In genomic region chr2:241049739-241050623, GRCh38 we compare ENCODE assay signal across 17 cellular contexts. TPM values are rescaled to one million over a fixed set of nuclear protein-coding genes. Genes with fewer than 3 reads are reported as not detected.
A peak's percentile ranks its signal among the peaks of the same experiment; 100 is the strongest.
DNase-seq lines count a peak whose midpoint lies in the region; ATAC-seq, FAIRE-seq and TF ChIP-seq lines count a peak whose summit lies in the region.
"Had no signal": no experiment of that assay in that cellular context is flagged by ENCODE, and none has a peak within 500 bp of the region (broad histone marks: within the 10 kb centered on the region; RNA-seq: fewer than 3 reads in every experiment).

No MANE protein-coding gene starts in this region.

- H3K14ac ChIP-seq in H1 (ENCODE audit: insufficient read length) = no peak overlapping the region

- H3K4me1 Mint-ChIP-seq in activated naive CD4-positive, alpha-beta T cell treated with anti-CD3 and anti-CD28 coated beads for 36 hours (ENCODE audit: low read depth) = no peaks in the 10 kb centered on the region
- no peaks in the 10 kb centered on the region for H3K4me1 Mint-ChIP-seq in type B pancreatic cell (ENCODE audit: unreplicated experiment)
- H3K4me1 Mint-ChIP-seq in activated T-cell treated with anti-CD3 and anti-CD28 coated beads, Interleukin-2, amount 50 U/mL, for 4 hours (ENCODE audit: low read depth) = no peaks in the 10 kb centered on the region

- no peaks in the 10 kb centered on the region for H3K79me1 ChIP-seq in H1 (ENCODE audit: low read depth, low read length)

- no peak for ATAC-seq in activated T-cell treated with anti-CD3 and anti-CD28 coated beads, Interleukin-2, amount 50 U/mL, for 4 hours
- ATAC-seq: left lung had no signal

- H2BK5ac ChIP-seq in H1 (ENCODE audit: low read depth, low read length) = no peak overlapping the region

- no peak overlapping the region for H3K27ac Mint-ChIP-seq in activated naive CD4-positive, alpha-beta T cell treated with anti-CD3 and anti-CD28 coated beads for 36 hours
- no peak overlapping the region for H3K27ac Mint-ChIP-seq in type B pancreatic cell
- H3K27ac Mint-ChIP-seq: T-helper 2 cell treated with Interferon-gamma antibody and Interleukin-4, amounts not matched to agents 5 μg/mL and 100 μg/mL, for 36 hours had no signal

- H3K23me2 ChIP-seq in H1 (ENCODE audit: low read depth, low read length) = no peaks in the 10 kb centered on the region

- no peak overlapping the region for H3K4me3 ChIP-seq in H1 (ENCODE audit: extremely low read depth in 1 of 4, insufficient read depth in 2 of 4, low read depth in 3 of 4, low read length in 4 of 4)
- no peak overlapping the region for H3K4me3 ChIP-seq in lower leg skin (ENCODE audit: low read depth, poor library complexity, severe bottlenecking)
- H3K4me3 ChIP-seq: breast epithelium, left lung had no signal

- no peaks in the 10 kb centered on the region for H3K27me3 Mint-ChIP-seq in activated naive CD4-positive, alpha-beta T cell treated with anti-CD3 and anti-CD28 coated beads for 36 hours (ENCODE audit: low read depth)
- H3K27me3 Mint-ChIP-seq in type B pancreatic cell = peaks cover 9% of the 10 kb centered on the region
- H3K27me3 Mint-ChIP-seq in activated T-cell treated with anti-CD3 and anti-CD28 coated beads, Interleukin-2, amount 50 U/mL, for 4 hours (ENCODE audit: low read depth) = no peaks in the 10 kb centered on the region

- H2BK15ac ChIP-seq in H1 (ENCODE audit: low read length) = no peak overlapping the region

- no peak overlapping the region for H2BK20ac ChIP-seq in H1 (ENCODE audit: low read length)

- no peak overlapping the region for H4K5ac ChIP-seq in H1 (ENCODE audit: insufficient read length, low read depth, low read length)

- H3K9me3 Mint-ChIP-seq in activated naive CD4-positive, alpha-beta T cell treated with anti-CD3 and anti-CD28 coated beads for 36 hours = no peaks in the 10 kb centered on the region
- H3K9me3 Mint-ChIP-seq in type B pancreatic cell = no peaks in the 10 kb centered on the region
- peaks cover 3% of the 10 kb centered on the region for H3K9me3 Mint-ChIP-seq in activated T-cell treated with anti-CD3 and anti-CD28 coated beads, Interleukin-2, amount 50 U/mL, for 4 hours
- H3K9me3 Mint-ChIP-seq: T-helper 2 cell treated with Interferon-gamma antibody and Interleukin-4, amounts not matched to agents 5 μg/mL and 100 μg/mL, for 36 hours had no signal

- no peak overlapping the region for H3K4me2 ChIP-seq in H1 (ENCODE audit: insufficient read depth in 1 of 2, low read depth in 2 of 2, low read length in 2 of 2)

- no peak overlapping the region for H3K56ac ChIP-seq in H1 (replicated peaks; ENCODE audit: insufficient read length, low read depth, low read length)

- H2AFZ ChIP-seq in H1 (ENCODE audit: low read length) = no peak overlapping the region

- no peak overlapping the region for H3K9ac ChIP-seq in H1 (replicated peaks in 1 of 4; ENCODE audit: extremely low read depth in 1 of 4, low read depth in 3 of 4, low read length in 3 of 4)

- H3K4me3 Mint-ChIP-seq in activated naive CD4-positive, alpha-beta T cell treated with anti-CD3 and anti-CD28 coated beads for 36 hours = no peak overlapping the region
- no peak overlapping the region for H3K4me3 Mint-ChIP-seq in type B pancreatic cell
- H3K4me3 Mint-ChIP-seq in activated T-cell treated with anti-CD3 and anti-CD28 coated beads, Interleukin-2, amount 50 U/mL, for 4 hours = no peak overlapping the region
- H3K4me3 Mint-ChIP-seq: T-helper 2 cell treated with Interferon-gamma antibody and Interleukin-4, amounts not matched to agents 5 μg/mL and 100 μg/mL, for 36 hours had no signal

- no peak overlapping the region for H2AK5ac ChIP-seq in H1 (ENCODE audit: low read depth, low read length)

- H4K8ac ChIP-seq in H1 (ENCODE audit: extremely low read depth, insufficient read depth, low read length) = no peak overlapping the region

- no peak overlapping the region for H3K4ac ChIP-seq in H1 (replicated peaks; ENCODE audit: insufficient read length, low read depth, low read length)

- DNase-seq in activated naive CD4-positive, alpha-beta T cell treated with Interleukin-2 at 50 U/mL for 16 hours = peak; percentile 1
- DNase-seq in activated naive CD4-positive, alpha-beta T cell treated with anti-CD3 and anti-CD28 coated beads for 36 hours = no peak
- DNase-seq in H1 (ENCODE audit: low read depth in 1 of 2, low spot score in 2 of 2) = peak in 1 of 2 experiments; percentile 86
- peak; percentile 8 to 78 for DNase-seq in lower leg skin (ENCODE audit: low spot score in 2 of 2)
- DNase-seq in type B pancreatic cell (ENCODE audit: extremely low spot score, unreplicated experiment) = peak; percentile 76
- no peak for DNase-seq in NCI-H748 treated with DMSO at 0.1 percent for 48 hours (lab: John Stamatoyannopoulos, UW)
- DNase-seq in SK-N-DZ (ENCODE audit: low spot score) = no peak
- no peak for DNase-seq in activated T-cell treated with anti-CD3 and anti-CD28 coated beads, Interleukin-2, amount 50 U/mL, for 4 hours
- DNase-seq: activated gamma-delta T cell treated with Interleukin-2 at 50 U/mL for 16 hours, NCI-H187 treated with DMSO at 0.1 percent for 48 hours, RPMI8226 had no signal

- H3K27me3 ChIP-seq in H1 (replicated peaks in 1 of 4; ENCODE audit: control insufficient read depth in 3 of 4, extremely low read depth in 1 of 4, insufficient read depth in 3 of 4, low read length in 3 of 4) = no peaks in the 10 kb centered on the region
- H3K27me3 ChIP-seq: breast epithelium, left lung had no signal

- H3K79me2 ChIP-seq in H1 (ENCODE audit: control insufficient read depth in 1 of 2, insufficient read depth in 2 of 2, low read length in 2 of 2) = no peaks in the 10 kb centered on the region

- TF ChIP-seq POLR2A in H1 (IDR thresholded peaks at IDR 0.05; ENCODE audit: control extremely low read depth in 1 of 2, low read depth in 2 of 2, low read length in 2 of 2) (no peak), lower leg skin (IDR thresholded peaks at IDR 0.05) (no peak)

- no peak overlapping the region for H4K91ac ChIP-seq in H1 (replicated peaks; ENCODE audit: insufficient read length, low read length)

- H3K36me3 ChIP-seq in H1 (ENCODE audit: control insufficient read depth in 2 of 4, insufficient read depth in 4 of 4, low read length in 3 of 4) = no peaks in the 10 kb centered on the region
- H3K36me3 ChIP-seq: breast epithelium had no signal

- no peak for FAIRE-seq in H1 (lab: Jason Lieb, UNC)
- FAIRE-seq: endometrium, H54 had no signal

- POLR2A ChIA-PET in H1 (lab: Charles Lee; ENCODE audit: partially characterized antibody) = no interaction called here

- no peak for TF ChIP-seq EP300 in H1 (IDR thresholded peaks at IDR 0.05; ENCODE audit: borderline replicate concordance in 1 of 2, low read depth in 2 of 2, low read length in 2 of 2)

- 0 out of 4 replicates have a peak, but pooled peaks of 1 of the 2 experiments have one; percentile 13 for TF ChIP-seq RAD21 in H1 (IDR thresholded peaks at IDR 0.05 in 1 of 2, conservative IDR thresholded peaks at IDR 0.05 in 1 of 2; ENCODE audit: low read depth in 2 of 2, low read length in 2 of 2)

- H4K20me1 ChIP-seq in H1 (replicated peaks in 1 of 2; ENCODE audit: control insufficient read depth in 1 of 2, insufficient read depth in 2 of 2, low read length in 2 of 2) = peaks cover 1 to 9% of the 10 kb centered on the region in 2 experiments

- H3K4me1 ChIP-seq in H1 (replicated peaks in 1 of 4; ENCODE audit: control insufficient read depth in 3 of 4, insufficient read depth in 4 of 4, low read length in 3 of 4) = no peaks in the 10 kb centered on the region
- H3K4me1 ChIP-seq: breast epithelium, Caco-2, left lung had no signal

- CTCF ChIA-PET in activated naive CD4-positive, alpha-beta T cell treated with anti-CD3 and anti-CD28 coated beads for 36 hours (lab: Charles Lee) = interaction anchor here (0.5 to 1.4 kb wide), 2 partner anchors 28 to 658 kb away, joined by 3 to 7 read pairs; no protein-coding TSS in a partner anchor
- CTCF ChIA-PET in H1 (lab: Charles Lee; ENCODE audit: partially characterized antibody) = interaction anchor here (1.2 to 1.9 kb wide), 4 partner anchors 66 to 209 kb away, joined by 3 to 5 read pairs (median 3); no protein-coding TSS in a partner anchor

- no peak overlapping the region for H3K27ac ChIP-seq in H1 (ENCODE audit: low read depth, low read length)
- H3K27ac ChIP-seq: breast epithelium, left lung had no signal

- no peak overlapping the region for H3K18ac ChIP-seq in H1 (ENCODE audit: extremely low read depth, low read length)

- intact Hi-C loops in activated naive CD4-positive, alpha-beta T cell treated with anti-CD3 and anti-CD28 coated beads for 36 hours (cut with micrococcal nuclease) = no loop called here
- intact Hi-C loops in lower leg skin (cut with DNase I; ENCODE audit: low total_unique reads) = no loop called here

- H2BK12ac ChIP-seq in H1 (ENCODE audit: low read depth, low read length) = no peak overlapping the region

- TF ChIP-seq CTCF in H1 (IDR thresholded peaks at IDR 0.05; ENCODE audit: control extremely low read depth in 1 of 3, insufficient read depth in 1 of 3, low read depth in 1 of 3, low read length in 3 of 3) (no peak), lower leg skin (IDR thresholded peaks at IDR 0.05) (no peak), type B pancreatic cell (conservative IDR thresholded peaks at IDR 0.05) (no peak)

- no peak overlapping the region for H2BK120ac ChIP-seq in H1 (replicated peaks; ENCODE audit: low read depth, low read length)

- no peak overlapping the region for H3K23ac ChIP-seq in H1 (ENCODE audit: insufficient read length)

- WGBS in H1 (ENCODE audit: extremely low coverage in 1 of 2, insufficient coverage in 1 of 2, insufficient read length in 1 of 2, insufficient replicate concordance in 2 of 2, low coverage in 1 of 2, low lambda C conversion rate in 2 of 2, missing lambda C conversion rate in 1 of 2), 2 experiments = 43% methylated on average over 20 of the region's 38 CpGs; no CpG with 5 or more reads in 1 of the 2 experiments
- 72 to 75% methylated on average over 36 to 38 of the region's 38 CpGs for WGBS in lower leg skin, 2 donors

- no peaks in the 10 kb centered on the region for H3K9me3 ChIP-seq in H1 (ENCODE audit: insufficient read depth in 2 of 2, low read depth in 1 of 2, low read length in 1 of 2)
- H3K9me3 ChIP-seq: breast epithelium, Caco-2, left lung had no signal

- H3K36me3 Mint-ChIP-seq in activated naive CD4-positive, alpha-beta T cell treated with anti-CD3 and anti-CD28 coated beads for 36 hours (ENCODE audit: low read depth) = peaks cover 4% of the 10 kb centered on the region
- peaks cover 11% of the 10 kb centered on the region for H3K36me3 Mint-ChIP-seq in type B pancreatic cell
- H3K36me3 Mint-ChIP-seq in activated T-cell treated with anti-CD3 and anti-CD28 coated beads, Interleukin-2, amount 50 U/mL, for 4 hours (ENCODE audit: insufficient read depth) = peaks cover 2% of the 10 kb centered on the region

RNA-seq across cellular contexts. Expression of gene SNED1, which starts 51.6 kb away (rescaled TPM):
- total RNA-seq in activated naive CD4-positive, alpha-beta T cell treated with anti-CD3 and anti-CD28 coated beads for 36 hours = under 1 TPM; 0.35 to 0.60 TPM
- 1.9 and 2.4 TPM in 2 replicates for total RNA-seq in H1 (2021; fragmentation: NEBNext Ultra II Directional; extraction: Animal tissue kit (Norgen Biotek cat#: 25700))
- polyA plus RNA-seq in H1 (2011; rRNA removed) = 1.9 and 2.6 TPM in 2 replicates
- 1.7 TPM for polyA plus RNA-seq in H1 (2011; cell fraction: cytosol; rRNA removed)
- polyA plus RNA-seq in H1 (2011; cell fraction: nucleus; rRNA removed) = 8.2 TPM
- polyA plus RNA-seq in H1 (2012, experiment 1 of 2) = 1.1 to 1.8 TPM (median 1.6 TPM) in 4 replicates
- polyA plus RNA-seq in H1 (2012, experiment 2 of 2) = 0.67 TPM
- 0.95 TPM for polyA plus RNA-seq in H1 (2013, experiment 1 of 2)
- polyA plus RNA-seq in H1 (2013, experiment 2 of 2) = 1.0 TPM
- polyA minus RNA-seq in H1 (2011; rRNA and poly(A)+ RNA removed) = 3.0 and 3.2 TPM in 2 replicates
- polyA minus RNA-seq in H1 (2011; cell fraction: cytosol; rRNA and poly(A)+ RNA removed) = 5.0 TPM
- polyA minus RNA-seq in H1 (2011; cell fraction: nucleus; rRNA and poly(A)+ RNA removed) = 11.6 TPM
- total RNA-seq in lower leg skin (10 to 100 TPM in 3 of 4 donors, 1 to 10 TPM in 1; 9.0 to 18.4 (median 17.1) TPM), type B pancreatic cell (ENCODE audit: low replicate concordance) (9.7 and 140 TPM in 2 replicates)
- 0.10 TPM in 1 of 2 replicates, not detected in the other for polyA plus RNA-seq in SK-N-DZ (2014; cell fraction: cytosol; rRNA removed)
- 0.07 TPM in 1 of 2 replicates, not detected in the other for polyA plus RNA-seq in SK-N-DZ (2014; cell fraction: nucleus; rRNA removed)
- 1 to 10 TPM in 2 of 3 donors, under 1 TPM in 1; 0.53 to 2.1 (median 1.3) TPM for total RNA-seq in activated T-cell treated with anti-CD3 and anti-CD28 coated beads, Interleukin-2, amount 50 U/mL, for 4 hours
- total RNA-seq: Caco-2 had no signal

RNA-seq across cellular contexts. Expression of gene MTERF4, which starts 52.1 kb away (rescaled TPM):
- total RNA-seq in activated naive CD4-positive, alpha-beta T cell treated with anti-CD3 and anti-CD28 coated beads for 36 hours = 10 to 100 TPM; 35.0 to 38.6 TPM
- total RNA-seq in H1 (2021; fragmentation: NEBNext Ultra II Directional; extraction: Animal tissue kit (Norgen Biotek cat#: 25700)) = 25.8 and 25.9 TPM in 2 replicates
- polyA plus RNA-seq in H1 (2011; rRNA removed) = 25.8 and 28.5 TPM in 2 replicates
- 52.9 TPM for polyA plus RNA-seq in H1 (2011; cell fraction: cytosol; rRNA removed)
- 50.1 TPM for polyA plus RNA-seq in H1 (2011; cell fraction: nucleus; rRNA removed)
- polyA plus RNA-seq in H1 (2012, experiment 1 of 2) = 41.8 to 54.8 TPM (median 42.8 TPM) in 4 replicates
- polyA plus RNA-seq in H1 (2012, experiment 2 of 2) = 9.6 TPM
- 17.2 TPM for polyA plus RNA-seq in H1 (2013, experiment 1 of 2)
- polyA plus RNA-seq in H1 (2013, experiment 2 of 2) = 16.0 TPM
- polyA minus RNA-seq in H1 (2011; rRNA and poly(A)+ RNA removed) = 54.4 and 57.0 TPM in 2 replicates
- polyA minus RNA-seq in H1 (2011; cell fraction: cytosol; rRNA and poly(A)+ RNA removed) = 27.4 TPM
- polyA minus RNA-seq in H1 (2011; cell fraction: nucleus; rRNA and poly(A)+ RNA removed) = 41.5 TPM
- total RNA-seq in lower leg skin (10 to 100 TPM; 26.4 to 58.2 (median 44.7) TPM), type B pancreatic cell (ENCODE audit: low replicate concordance) (38.9 and 46.3 TPM in 2 replicates)
- 63.4 and 67.8 TPM in 2 replicates for polyA plus RNA-seq in SK-N-DZ (2014; cell fraction: cytosol; rRNA removed)
- polyA plus RNA-seq in SK-N-DZ (2014; cell fraction: nucleus; rRNA removed) = 146 and 220 TPM in 2 replicates
- total RNA-seq in activated T-cell treated with anti-CD3 and anti-CD28 coated beads, Interleukin-2, amount 50 U/mL, for 4 hours = 10 to 100 TPM; 40.5 to 42.3 (median 41.8) TPM

Comparison
In these comparisons a context has a peak if more than half of its experiments do, and no peak if none do; other contexts are left out.
1. DNase-seq: peak in activated naive CD4-positive, alpha-beta T cell treated with Interleukin-2 at 50 U/mL for 16 hours (single experiment), lower leg skin (2 of 2) and type B pancreatic cell (single experiment); none in activated naive CD4-positive, alpha-beta T cell treated with anti-CD3 and anti-CD28 coated beads for 36 hours (single experiment), NCI-H748 treated with DMSO at 0.1 percent for 48 hours (single experiment), SK-N-DZ (single experiment) and activated T-cell treated with anti-CD3 and anti-CD28 coated beads, Interleukin-2, amount 50 U/mL, for 4 hours (single experiment).